ENCODE assay signal across 1 cellular context in the genomic region with DNA sequence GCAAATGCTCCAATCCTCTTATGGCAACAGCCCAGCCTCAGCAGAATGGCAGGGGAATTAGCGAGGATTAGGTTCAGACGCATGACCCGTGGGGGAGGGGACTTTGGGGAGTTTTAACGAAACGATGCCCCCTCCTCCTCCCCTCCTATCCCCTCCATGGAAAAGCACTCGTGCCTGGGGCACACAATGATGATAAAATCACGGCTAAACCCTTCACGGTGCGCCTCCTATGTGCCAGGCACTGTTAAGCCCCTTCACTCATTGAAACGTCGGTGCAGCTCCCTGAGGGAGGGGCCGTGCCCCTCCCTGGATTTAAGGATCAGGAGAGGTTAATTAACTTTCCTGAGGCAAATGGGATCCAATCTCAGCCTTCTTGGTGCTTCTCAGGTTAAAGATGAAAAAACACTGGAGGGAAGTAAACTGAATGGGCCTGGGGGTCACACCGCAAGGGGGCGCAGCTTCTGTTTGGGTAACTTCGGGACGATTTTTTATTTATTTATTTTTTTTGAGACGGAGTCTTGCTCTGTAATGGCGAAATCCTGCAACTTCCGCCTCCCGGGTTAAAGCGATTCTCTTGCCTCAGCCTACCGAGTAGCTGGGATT.
TF ChIP-seq lines count a peak whose summit lies in the region.

No MANE protein-coding gene starts in this region.

TF ChIP-seq in GM12878, 131 proteins besides CTCF, POLR2A, EP300 and RAD21:
- TF ChIP-seq SIX5 (IDR thresholded peaks at IDR 0.05; ENCODE audit: low read depth, low read length, severe bottlenecking) (no peak), NR2C2 (IDR thresholded peaks at IDR 0.05; ENCODE audit: borderline replicate concordance, control insufficient read depth, insufficient read length, low read depth) (no peak), IRF5 (IDR thresholded peaks at IDR 0.05; ENCODE audit: borderline replicate concordance) (no peak), E4F1 (IDR thresholded peaks at IDR 0.05; ENCODE audit: borderline replicate concordance, partially characterized antibody) (no peak), NR2C1 (IDR thresholded peaks at IDR 0.05) (no peak), PML (IDR thresholded peaks at IDR 0.05; ENCODE audit: low read length) (no peak), RFX5 (IDR thresholded peaks at IDR 0.05; ENCODE audit: low read depth, low read length) (no peak), WRNIP1 (IDR thresholded peaks at IDR 0.05; ENCODE audit: borderline replicate concordance, low read depth, low read length) (no peak), CUX1 (IDR thresholded peaks at IDR 0.05; ENCODE audit: insufficient replicate concordance, low read depth, low read length) (no peak), JUNB (IDR thresholded peaks at IDR 0.05) (no peak), PRDM15 (CRISPR knock-in tag; IDR thresholded peaks at IDR 0.05) (no peak)
- TF ChIP-seq, protein P1, sequence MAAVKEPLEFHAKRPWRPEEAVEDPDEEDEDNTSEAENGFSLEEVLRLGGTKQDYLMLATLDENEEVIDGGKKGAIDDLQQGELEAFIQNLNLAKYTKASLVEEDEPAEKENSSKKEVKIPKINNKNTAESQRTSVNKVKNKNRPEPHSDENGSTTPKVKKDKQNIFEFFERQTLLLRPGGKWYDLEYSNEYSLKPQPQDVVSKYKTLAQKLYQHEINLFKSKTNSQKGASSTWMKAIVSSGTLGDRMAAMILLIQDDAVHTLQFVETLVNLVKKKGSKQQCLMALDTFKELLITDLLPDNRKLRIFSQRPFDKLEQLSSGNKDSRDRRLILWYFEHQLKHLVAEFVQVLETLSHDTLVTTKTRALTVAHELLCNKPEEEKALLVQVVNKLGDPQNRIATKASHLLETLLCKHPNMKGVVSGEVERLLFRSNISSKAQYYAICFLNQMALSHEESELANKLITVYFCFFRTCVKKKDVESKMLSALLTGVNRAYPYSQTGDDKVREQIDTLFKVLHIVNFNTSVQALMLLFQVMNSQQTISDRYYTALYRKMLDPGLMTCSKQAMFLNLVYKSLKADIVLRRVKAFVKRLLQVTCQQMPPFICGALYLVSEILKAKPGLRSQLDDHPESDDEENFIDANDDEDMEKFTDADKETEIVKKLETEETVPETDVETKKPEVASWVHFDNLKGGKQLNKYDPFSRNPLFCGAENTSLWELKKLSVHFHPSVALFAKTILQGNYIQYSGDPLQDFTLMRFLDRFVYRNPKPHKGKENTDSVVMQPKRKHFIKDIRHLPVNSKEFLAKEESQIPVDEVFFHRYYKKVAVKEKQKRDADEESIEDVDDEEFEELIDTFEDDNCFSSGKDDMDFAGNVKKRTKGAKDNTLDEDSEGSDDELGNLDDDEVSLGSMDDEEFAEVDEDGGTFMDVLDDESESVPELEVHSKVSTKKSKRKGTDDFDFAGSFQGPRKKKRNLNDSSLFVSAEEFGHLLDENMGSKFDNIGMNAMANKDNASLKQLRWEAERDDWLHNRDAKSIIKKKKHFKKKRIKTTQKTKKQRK (IDR thresholded peaks at IDR 0.05; ENCODE audit: low read depth, low read length), result no peak
- TF ChIP-seq, protein P2, sequence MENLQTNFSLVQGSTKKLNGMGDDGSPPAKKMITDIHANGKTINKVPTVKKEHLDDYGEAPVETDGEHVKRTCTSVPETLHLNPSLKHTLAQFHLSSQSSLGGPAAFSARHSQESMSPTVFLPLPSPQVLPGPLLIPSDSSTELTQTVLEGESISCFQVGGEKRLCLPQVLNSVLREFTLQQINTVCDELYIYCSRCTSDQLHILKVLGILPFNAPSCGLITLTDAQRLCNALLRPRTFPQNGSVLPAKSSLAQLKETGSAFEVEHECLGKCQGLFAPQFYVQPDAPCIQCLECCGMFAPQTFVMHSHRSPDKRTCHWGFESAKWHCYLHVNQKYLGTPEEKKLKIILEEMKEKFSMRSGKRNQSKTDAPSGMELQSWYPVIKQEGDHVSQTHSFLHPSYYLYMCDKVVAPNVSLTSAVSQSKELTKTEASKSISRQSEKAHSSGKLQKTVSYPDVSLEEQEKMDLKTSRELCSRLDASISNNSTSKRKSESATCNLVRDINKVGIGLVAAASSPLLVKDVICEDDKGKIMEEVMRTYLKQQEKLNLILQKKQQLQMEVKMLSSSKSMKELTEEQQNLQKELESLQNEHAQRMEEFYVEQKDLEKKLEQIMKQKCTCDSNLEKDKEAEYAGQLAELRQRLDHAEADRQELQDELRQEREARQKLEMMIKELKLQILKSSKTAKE (IDR thresholded peaks at IDR 0.05; ENCODE audit: low read depth, poor library complexity, severe bottlenecking), result no peak
